8 cellular contexts compared by ENCODE assay signal in genomic region chr10:134743-135600, GRCh38. TPM values are rescaled to one million over a fixed set of nuclear protein-coding genes. Genes with fewer than 3 reads are reported as not detected.
DNase-seq lines count a peak whose midpoint lies in the region; ATAC-seq, FAIRE-seq and TF ChIP-seq lines count a peak whose summit lies in the region.

ZMYND11 (plus strand) TSS chr10:135455; CDS start chr10:180013, 44,558 bp downstream.

- POLR2A ChIA-PET in A673 (lab: Charles Lee; ENCODE audit: low non-redundant PET): no interaction called here

- no TSS peak for BruUV-seq in A673 (replicated peaks; lab: Mats Ljungman, UMichigan)

- H3K36me3 ChIP-seq in A673 (ENCODE audit: insufficient read depth, low read length, poor library complexity, severe bottlenecking) (no peaks in the 10 kb centered on the region), Peyer's patch (no peaks in the 10 kb centered on the region), suprapubic skin (no peaks in the 10 kb centered on the region)

- FAIRE-seq in frontal cortex (lab: Jason Lieb, UNC): no peak

- H3K27me3 ChIP-seq in A673 (replicated peaks; ENCODE audit: insufficient read depth, low read depth, low read length, poor library complexity) (no peaks in the 10 kb centered on the region), Peyer's patch (no peaks in the 10 kb centered on the region), suprapubic skin (no peaks in the 10 kb centered on the region)

- intact Hi-C loops in A673 (cut with micrococcal nuclease; ENCODE audit: unreplicated experiment): no loop called here

- no peaks in the 10 kb centered on the region for H3K9me3 ChIP-seq in A673 (ENCODE audit: low read depth, low read length, poor library complexity, severe bottlenecking)
- no peaks in the 10 kb centered on the region for H3K9me3 ChIP-seq in Peyer's patch
- no peaks in the 10 kb centered on the region for H3K9me3 ChIP-seq in suprapubic skin

- H3K4me3 ChIP-seq in A673 (ENCODE audit: low read depth, low read length, poor library complexity, severe bottlenecking): peak within 1 kb of the TSS; percentile 66
- peak within 1 kb of the TSS; percentile 66 to 96 (median 86) for H3K4me3 ChIP-seq in Peyer's patch
- peak within 1 kb of the TSS; percentile 92 for H3K4me3 ChIP-seq in suprapubic skin

- WGBS in suprapubic skin: 0% methylated on average over 3 of the region's 131 CpGs

- no peak for TF ChIP-seq EP300 in suprapubic skin (IDR thresholded peaks at IDR 0.05)

- peak; percentile 82 for DNase-seq in A673 (ENCODE audit: low spot score)
- DNase-seq in Peyer's patch: peak; percentile 45 to 81 (median 78)
- DNase-seq in activated naive CD4-positive, alpha-beta T cell (lab: John Stamatoyannopoulos, UW): peak; percentile 27 to 58 (median 36)
- DNase-seq in frontal cortex (ENCODE audit: low spot score in 2 of 2): peak; percentile 78 to 86
- DNase-seq in nucleus accumbens (lab: John Stamatoyannopoulos, UW): peak in 44 of 56 donors; percentile 18 to 78 (median 54)
- DNase-seq in suprapubic skin (ENCODE audit: low spot score in 2 of 2): peak in 1 of 2 donors; percentile 77

- ATAC-seq in GM18511 (IDR thresholded peaks at IDR 0.05; ENCODE audit: unreplicated experiment): peak; percentile 56
- peak; percentile 47 for ATAC-seq in HG03025 (IDR thresholded peaks at IDR 0.05; ENCODE audit: low FRiP score, unreplicated experiment)

- peak within 1 kb of the TSS; percentile 97 for H3K27ac ChIP-seq in A673 (ENCODE audit: low read depth, low read length, poor library complexity, severe bottlenecking)
- peak within 1 kb of the TSS; percentile 92 to 99 (median 94) for H3K27ac ChIP-seq in Peyer's patch
- peak within 1 kb of the TSS; percentile 99 for H3K27ac ChIP-seq in suprapubic skin

- H3K4me1 ChIP-seq in A673 (ENCODE audit: insufficient read depth, low read length, poor library complexity, severe bottlenecking): peaks cover 19% of the 10 kb centered on the region
- H3K4me1 ChIP-seq in Peyer's patch: peaks cover 0 to 27% (median 8%) of the 10 kb centered on the region in 4 donors
- H3K4me1 ChIP-seq in suprapubic skin: peaks cover 35% of the 10 kb centered on the region

- TF ChIP-seq CTCF in A673 (conservative IDR thresholded peaks at IDR 0.05; ENCODE audit: low read depth, low read length) (no peak), Peyer's patch (IDR thresholded peaks at IDR 0.05) (peak in 3 of 6 experiments; percentile 27 to 43 (median 35)), suprapubic skin (IDR thresholded peaks at IDR 0.05) (no peak)

- TF ChIP-seq POLR2A in Peyer's patch (IDR thresholded peaks at IDR 0.05): peak in 1 of 2 donors; percentile 26
- no peak for TF ChIP-seq POLR2A in suprapubic skin (IDR thresholded peaks at IDR 0.05)

- CTCF ChIA-PET in A673 (lab: Charles Lee): no interaction called here

RNA-seq across cellular contexts. Expression of gene ZMYND11, which starts in this region (rescaled TPM):
- 81.2 and 82.8 TPM in 2 replicates for total RNA-seq in A673 (2021)
- total RNA-seq in Peyer's patch: 100 to 1,000 TPM in 1 of 4 donors, 10 to 100 TPM in 3; 28.9 to 132 (median 37.2) TPM
- 179 TPM for total RNA-seq in frontal cortex
- 10 to 100 TPM; 35.4 to 66.6 (median 53.1) TPM for total RNA-seq in suprapubic skin
